ENCODE assay signal across 29 cellular contexts in the genomic region with DNA sequence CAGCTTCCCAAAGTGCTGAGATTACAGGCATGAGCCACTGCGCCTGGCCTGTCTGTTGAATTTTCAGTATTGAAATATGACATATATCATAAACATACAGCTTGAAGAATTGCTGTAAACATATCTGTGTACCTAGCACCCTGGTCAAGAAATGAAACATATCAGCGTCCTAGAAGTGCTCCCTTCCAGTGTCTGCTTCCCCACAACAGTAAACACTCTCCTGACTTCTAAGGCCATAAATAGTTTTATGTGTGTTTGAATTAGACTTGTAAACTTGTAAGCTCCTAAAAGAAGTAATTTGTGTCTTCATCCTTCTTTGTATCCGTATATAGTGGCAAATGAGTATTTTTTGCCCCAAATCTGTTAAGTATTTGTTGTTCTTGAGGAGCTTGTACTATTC.
"Had no signal": no experiment of that assay in that cellular context is flagged by ENCODE, and none has a peak within 500 bp of the region (broad histone marks: within the 10 kb centered on the region; RNA-seq: fewer than 3 reads in every experiment).

No MANE protein-coding gene starts in this region.

- H3K4me2 ChIP-seq: neural progenitor cell had no signal

- H3K4me3 Mint-ChIP-seq: natural killer cell; nephron; neural progenitor cell; stimulated activated memory B cell treated with anti-CD40 and anti-IgM and Interleukin-4, amounts not matched to agents 10 μg/mL and 1 μg/mL and 100 μg/mL, for 72 hours; stimulated activated naive CD8-positive, alpha-beta T cell treated with anti-CD3 and anti-CD28 coated beads, Interleukin-15, amount 100 ng/mL, for 72 hours; type B pancreatic cell had no signal

- H3K27ac Mint-ChIP-seq: natural killer cell; neural progenitor cell; progenitor cell of endocrine pancreas; stimulated activated memory B cell treated with anti-CD40 and anti-IgM and Interleukin-4, amounts not matched to agents 10 μg/mL and 1 μg/mL and 100 μg/mL, for 72 hours; stimulated activated naive CD8-positive, alpha-beta T cell treated with anti-CD3 and anti-CD28 coated beads, Interleukin-15, amount 100 ng/mL, for 72 hours; type B pancreatic cell had no signal

- H2AFZ ChIP-seq: neural progenitor cell, parathyroid adenoma had no signal

- H3K79me2 ChIP-seq: parathyroid adenoma had no signal

- ATAC-seq: natural killer cell; psoas muscle; right cardiac atrium; stimulated activated memory B cell treated with anti-CD40 and anti-IgM and Interleukin-4, amounts not matched to agents 10 μg/mL and 1 μg/mL and 100 μg/mL, for 72 hours; stimulated activated naive CD8-positive, alpha-beta T cell treated with anti-CD3 and anti-CD28 coated beads, Interleukin-15, amount 100 ng/mL, for 72 hours; stimulated activated naive CD8-positive, alpha-beta T cell treated with anti-CD3 and anti-CD28 coated beads, Interleukin-15, Interleukin-2, amounts not matched to agents 100 U/mL and 50 U/mL, for 24 hours; upper lobe of right lung had no signal

- H3K36me3 ChIP-seq: neural progenitor cell, ovary, right lobe of liver, sigmoid colon, suprapubic skin, tibial artery, transverse colon, upper lobe of right lung, uterus had no signal

- H3K27me3 ChIP-seq: neural progenitor cell, ovary, right lobe of liver, sigmoid colon, suprapubic skin, testis, tibial artery, transverse colon, upper lobe of right lung, uterus had no signal

- H3K9me3 ChIP-seq: ovary, psoas muscle, right lobe of liver, sigmoid colon, suprapubic skin, testis, tibial artery, transverse colon, upper lobe of right lung, uterus had no signal

- H3K4me1 Mint-ChIP-seq: nephron, neural progenitor cell had no signal

- H3K36me3 Mint-ChIP-seq: natural killer cell had no signal

- H3K9me3 Mint-ChIP-seq: natural killer cell; stimulated activated naive CD8-positive, alpha-beta T cell treated with anti-CD3 and anti-CD28 coated beads, Interleukin-15, amount 100 ng/mL, for 72 hours had no signal

- H3K9ac ChIP-seq: neural progenitor cell, parathyroid adenoma had no signal

- H3K27ac ChIP-seq: neural progenitor cell, ovary, parathyroid adenoma, psoas muscle, right lobe of liver, sigmoid colon, suprapubic skin, testis, tibial artery, transverse colon, upper lobe of right lung, uterus had no signal

- H3K4me3 ChIP-seq: neural progenitor cell, ovary, psoas muscle, right lobe of liver, sigmoid colon, suprapubic skin, testis, tibial artery, transverse colon, upper lobe of right lung, uterus had no signal

- H3K4me1 ChIP-seq: neural progenitor cell, psoas muscle, sigmoid colon, testis, upper lobe of right lung, uterus had no signal

- DNase-seq: natural killer cell; occipital lobe; ovary; posterior cingulate gyrus; psoas muscle; right cardiac atrium; right lobe of liver; sigmoid colon; small intestine; stimulated activated CD4-positive, alpha-beta T cell treated with anti-CD3 and anti-CD28 coated beads, Interleukin-1b, Interleukin-23, amount 100 ng/mL, for 48 hours; stimulated activated CD4-positive, alpha-beta T cell treated with anti-CD3 and anti-CD28 coated beads, Interleukin-4, amount 100 ng/mL, for 1 hour; stimulated activated CD4-positive, alpha-beta T cell treated with anti-CD3 and anti-CD28 coated beads, Interleukin-4, amount 100 ng/mL, for 4 hours; stimulated activated CD8-positive, alpha-beta memory T cell treated with anti-CD3 and anti-CD28 coated beads, Interleukin-4, amount 100 ng/mL, for 48 hours; stimulated activated naive CD4-positive, alpha-beta T cell; stimulated activated naive CD8-positive, alpha-beta T cell treated with anti-CD3 and anti-CD28 coated beads, Interleukin-15, amount 100 ng/mL, for 72 hours; stimulated activated naive CD8-positive, alpha-beta T cell treated with anti-CD3 and anti-CD28 coated beads, Interleukin-15, Interleukin-2, amounts not matched to agents 100 U/mL and 50 U/mL, for 24 hours; substantia nigra; testis; tibial artery; transverse colon; upper lobe of right lung; uterus had no signal

- H3K27me3 Mint-ChIP-seq: progenitor cell of endocrine pancreas; stimulated activated memory B cell treated with anti-CD40 and anti-IgM and Interleukin-4, amounts not matched to agents 10 μg/mL and 1 μg/mL and 100 μg/mL, for 72 hours; stimulated activated naive CD8-positive, alpha-beta T cell treated with anti-CD3 and anti-CD28 coated beads, Interleukin-15, amount 100 ng/mL, for 72 hours; type B pancreatic cell had no signal
